11 cellular contexts compared by ENCODE assay signal in the genomic region with DNA sequence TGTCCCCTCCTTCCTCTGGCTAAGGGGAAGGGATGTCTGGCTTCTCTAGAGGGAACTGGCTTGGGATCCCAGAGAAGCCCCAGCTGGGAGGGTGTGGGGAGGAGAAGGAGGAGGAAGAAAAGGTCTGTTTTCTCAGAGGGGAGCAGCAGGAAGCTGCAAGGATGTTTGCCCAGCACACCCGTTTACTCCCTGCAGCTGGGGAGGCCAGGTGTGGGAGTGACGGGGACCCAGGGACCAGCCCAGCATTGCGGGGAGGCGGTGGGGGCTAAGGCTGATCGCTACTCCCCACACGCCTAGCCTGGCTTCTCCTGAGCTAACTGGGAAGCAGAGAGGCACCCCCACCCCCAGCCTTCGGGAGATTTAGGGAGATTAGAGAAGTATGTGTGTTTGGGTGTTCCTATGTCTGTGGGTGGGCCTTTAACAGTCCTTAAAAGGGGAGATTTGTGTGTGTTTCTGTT. TPM values are rescaled to one million over a fixed set of nuclear protein-coding genes. Genes with fewer than 3 reads are reported as not detected.
A peak's percentile ranks its signal among the peaks of the same experiment; 100 is the strongest.
DNase-seq lines count a peak whose midpoint lies in the region; ATAC-seq, FAIRE-seq and TF ChIP-seq lines count a peak whose summit lies in the region.
"Had no signal": no experiment of that assay in that cellular context is flagged by ENCODE, and none has a peak within 500 bp of the region (broad histone marks: within the 10 kb centered on the region; RNA-seq: fewer than 3 reads in every experiment).

No MANE protein-coding gene starts in this region.

- H3K4me3 ChIP-seq in K562 (peak overlapping the region; percentile 72), mesendoderm (ENCODE audit: low read length) (no peak overlapping the region), coronary artery (no peak overlapping the region)

- peak overlapping the region; percentile 68 for H3K56ac ChIP-seq in mesendoderm (ENCODE audit: low read length)

- H3K4me2 ChIP-seq in K562 (ENCODE audit: insufficient read depth, low read length), result peak overlapping the region; percentile 83
- H3K4me2 ChIP-seq in mesendoderm (ENCODE audit: low read length), result peak overlapping the region; percentile 14

- CTCF ChIA-PET in K562 (lab: Yijun Ruan, JAX; ENCODE audit: low intra/inter-chr PET ratio), result no interaction called here

- no peak overlapping the region for H3K18ac ChIP-seq in mesendoderm (ENCODE audit: low read length)

- H3K79me1 ChIP-seq in mesendoderm (ENCODE audit: low read length), result no peaks in the 10 kb centered on the region

- no peaks in the 10 kb centered on the region for H3K36me3 Mint-ChIP-seq in stimulated activated effector memory CD8-positive, alpha-beta T cell treated with anti-CD3 and anti-CD28 coated beads, Interleukin-12 subunit alpha, Interleukin-12 subunit beta, amount 100 ng/mL, for 72 hours

- DNase-seq in stimulated activated naive CD8-positive, alpha-beta T cell treated with anti-CD3 and anti-CD28 coated beads, Interleukin-15, amount 100 ng/mL, for 72 hours, result no peak
- DNase-seq in stimulated activated naive CD8-positive, alpha-beta T cell treated with anti-CD3 and anti-CD28 coated beads, Interleukin-15, Interleukin-2, amounts not matched to agents 100 U/mL and 50 U/mL, for 24 hours, result no peak
- DNase-seq in K562 (ENCODE audit: extremely low read depth in 1 of 4, low spot score in 3 of 4), result peak; percentile 49 to 70 (median 56)
- DNase-seq in mesendoderm, result peak; percentile 46
- no peak for DNase-seq in RCC 7860 (ENCODE audit: low spot score)
- DNase-seq in coronary artery (ENCODE audit: low spot score), result no peak
- DNase-seq in stimulated activated effector memory CD8-positive, alpha-beta T cell treated with anti-CD3 and anti-CD28 coated beads, Interleukin-12 subunit alpha, Interleukin-12 subunit beta, amount 100 ng/mL, for 72 hours (ENCODE audit: low spot score in 2 of 2), result no peak
- DNase-seq: activated CD4-positive, alpha-beta T cell treated with anti-CD3 and anti-CD28 coated beads, Interleukin-2, amount 50 U/mL, for 1 hour; AML-193; MM.1S had no signal

- no peak overlapping the region for H3K4me3 Mint-ChIP-seq in stimulated activated naive CD8-positive, alpha-beta T cell treated with anti-CD3 and anti-CD28 coated beads, Interleukin-15, amount 100 ng/mL, for 72 hours
- H3K4me3 Mint-ChIP-seq in stimulated activated effector memory CD8-positive, alpha-beta T cell treated with anti-CD3 and anti-CD28 coated beads, Interleukin-12 subunit alpha, Interleukin-12 subunit beta, amount 100 ng/mL, for 72 hours, result no peak overlapping the region

- POLR2A ChIA-PET in K562 (lab: Yijun Ruan, JAX), result interaction anchor here (0.8 to 1.0 kb wide), 2 partner anchors 14 to 356 kb away, joined by 3 read pairs; no protein-coding TSS in a partner anchor

- no peak overlapping the region for H3K27ac Mint-ChIP-seq in stimulated activated naive CD8-positive, alpha-beta T cell treated with anti-CD3 and anti-CD28 coated beads, Interleukin-15, amount 100 ng/mL, for 72 hours
- H3K27ac Mint-ChIP-seq in stimulated activated effector memory CD8-positive, alpha-beta T cell treated with anti-CD3 and anti-CD28 coated beads, Interleukin-12 subunit alpha, Interleukin-12 subunit beta, amount 100 ng/mL, for 72 hours, result no peak overlapping the region

- TF ChIP-seq CTCF in K562 (IDR thresholded peaks at IDR 0.05 in 2 of 3, conservative IDR thresholded peaks at IDR 0.05 in 1 of 3; ENCODE audit: insufficient read depth in 2 of 3, low read depth in 1 of 3, low read length in 3 of 3) (no peak), coronary artery (IDR thresholded peaks at IDR 0.05) (no peak)

- no peak for TF ChIP-seq RAD21 in K562 (CRISPR knock-in tag; conservative IDR thresholded peaks at IDR 0.05 in 1 of 2, IDR thresholded peaks at IDR 0.05 in 1 of 2)

- no peak for TF ChIP-seq EP300 in K562 (IDR thresholded peaks at IDR 0.05; ENCODE audit: low read length)

- no peak overlapping the region for H4K8ac ChIP-seq in mesendoderm (ENCODE audit: low read depth, low read length)

- peaks cover 49% of the 10 kb centered on the region for H3K27me3 Mint-ChIP-seq in stimulated activated naive CD8-positive, alpha-beta T cell treated with anti-CD3 and anti-CD28 coated beads, Interleukin-15, amount 100 ng/mL, for 72 hours

- H3K27ac ChIP-seq in K562 (ENCODE audit: extremely low read depth, low read depth, low read length), result peak overlapping the region; percentile 44
- H3K27ac ChIP-seq in mesendoderm (ENCODE audit: low read depth, low read length), result no peak overlapping the region
- peak overlapping the region in 1 of 2 donors; percentile 61 for H3K27ac ChIP-seq in coronary artery

- no peak overlapping the region for H2BK5ac ChIP-seq in mesendoderm (ENCODE audit: low read length)

- H3K9me3 ChIP-seq in K562 (replicated peaks; ENCODE audit: control insufficient read depth, insufficient read depth, low read depth, low read length), result no peaks in the 10 kb centered on the region

- peaks cover 15% of the 10 kb centered on the region for H3K4me1 Mint-ChIP-seq in stimulated activated naive CD8-positive, alpha-beta T cell treated with anti-CD3 and anti-CD28 coated beads, Interleukin-15, amount 100 ng/mL, for 72 hours
- peaks cover 16% of the 10 kb centered on the region for H3K4me1 Mint-ChIP-seq in stimulated activated effector memory CD8-positive, alpha-beta T cell treated with anti-CD3 and anti-CD28 coated beads, Interleukin-12 subunit alpha, Interleukin-12 subunit beta, amount 100 ng/mL, for 72 hours

- ATAC-seq in stimulated activated naive CD8-positive, alpha-beta T cell treated with anti-CD3 and anti-CD28 coated beads, Interleukin-15, amount 100 ng/mL, for 72 hours, result peak; percentile 27
- ATAC-seq in stimulated activated naive CD8-positive, alpha-beta T cell treated with anti-CD3 and anti-CD28 coated beads, Interleukin-15, Interleukin-2, amounts not matched to agents 100 U/mL and 50 U/mL, for 24 hours, result no peak
- peak; percentile 47 for ATAC-seq in K562
- no peak for ATAC-seq in GM18502 (IDR thresholded peaks at IDR 0.05; ENCODE audit: poor library complexity, unreplicated experiment)
- ATAC-seq in stimulated activated effector memory CD8-positive, alpha-beta T cell treated with anti-CD3 and anti-CD28 coated beads, Interleukin-12 subunit alpha, Interleukin-12 subunit beta, amount 100 ng/mL, for 72 hours, result no peak

- H2BK15ac ChIP-seq in mesendoderm (replicated peaks; ENCODE audit: low read depth), result no peak overlapping the region

- no peak overlapping the region for H3K4ac ChIP-seq in mesendoderm (ENCODE audit: low read depth, low read length)

- no peaks in the 10 kb centered on the region for H3K9me3 Mint-ChIP-seq in stimulated activated naive CD8-positive, alpha-beta T cell treated with anti-CD3 and anti-CD28 coated beads, Interleukin-15, amount 100 ng/mL, for 72 hours
- no peaks in the 10 kb centered on the region for H3K9me3 Mint-ChIP-seq in stimulated activated effector memory CD8-positive, alpha-beta T cell treated with anti-CD3 and anti-CD28 coated beads, Interleukin-12 subunit alpha, Interleukin-12 subunit beta, amount 100 ng/mL, for 72 hours

- H3K27me3 ChIP-seq in K562 (ENCODE audit: control insufficient read depth in 2 of 2, insufficient read depth in 2 of 2, low read length in 2 of 2), result no peaks in the 10 kb centered on the region
- H3K27me3 ChIP-seq in mesendoderm (ENCODE audit: insufficient read depth, low read length, poor library complexity), result no peaks in the 10 kb centered on the region

- intact Hi-C loops in K562 (cut with micrococcal nuclease), result no loop called here

- H2BK120ac ChIP-seq in mesendoderm (ENCODE audit: low read depth, low read length), result no peak overlapping the region

- in situ Hi-C loops in K562 (cut with MboI), result no loop called here

- H3K9ac ChIP-seq in K562 (ENCODE audit: insufficient read depth in 1 of 2, low read depth in 2 of 2, low read length in 2 of 2) (peak overlapping the region; percentile 47 to 87), mesendoderm (ENCODE audit: low read length) (peak overlapping the region; percentile 58)

- H4K20me1 ChIP-seq in K562 (replicated peaks; ENCODE audit: control insufficient read depth, insufficient read depth, low read length), result 0 out of 2 replicates have a peak, but pooled peaks cover 3% of the 10 kb centered on the region

- H2AFZ ChIP-seq in K562 (ENCODE audit: low read depth, low read length), result peak overlapping the region; percentile 34

- FAIRE-seq in K562 (lab: Jason Lieb, UNC) (peak; percentile 70), RCC 7860 (lab: Jason Lieb, UNC) (no peak)

- no peak for TF ChIP-seq POLR2A in K562 (conservative IDR thresholded peaks at IDR 0.05)

- no TSS peak for BruUV-seq in K562 (replicated peaks; lab: Mats Ljungman, UMichigan)

- no peak overlapping the region for H2AK5ac ChIP-seq in mesendoderm (ENCODE audit: low read length)

- no peaks in the 10 kb centered on the region for H3K9me1 ChIP-seq in K562 (ENCODE audit: control insufficient read depth, insufficient read depth, low read length)

- H3K79me2 ChIP-seq in K562 (ENCODE audit: control insufficient read depth, insufficient read depth, low read length) (peaks cover 48% of the 10 kb centered on the region), mesendoderm (ENCODE audit: control insufficient read depth, insufficient read depth, low read length) (no peaks in the 10 kb centered on the region)

- H4K5ac ChIP-seq in mesendoderm (ENCODE audit: low read length), result no peak overlapping the region

- H3K36me3 ChIP-seq in K562 (ENCODE audit: control insufficient read depth, insufficient read depth, low read length), result no peaks in the 10 kb centered on the region
- H3K36me3 ChIP-seq in mesendoderm (ENCODE audit: control insufficient read depth, insufficient read depth, low read length), result no peaks in the 10 kb centered on the region

- 2% methylated on average over 7 of the region's 7 CpGs for WGBS in K562 (ENCODE audit: insufficient coverage, low coverage, missing lambda C conversion rate)
- WGBS in mesendoderm (ENCODE audit: extremely low coverage, insufficient coverage, low lambda C conversion rate), result no CpG with 5 or more reads among the region's 7 CpGs

- H3K23ac ChIP-seq in mesendoderm (ENCODE audit: low read length), result no peak overlapping the region

- H3K4me1 ChIP-seq in K562 (replicated peaks in 1 of 2; ENCODE audit: control insufficient read depth in 2 of 2, insufficient read depth in 2 of 2, low read length in 2 of 2) (peaks cover 38 to 41% of the 10 kb centered on the region in 2 experiments), mesendoderm (ENCODE audit: control insufficient read depth, low read depth, low read length) (peaks cover 17% of the 10 kb centered on the region)

RNA-seq across cellular contexts. Expression of a gene that starts 3.9 kb away (rescaled TPM):
- total RNA-seq in K562 (2011; cell fraction: chromatin; rRNA removed; ENCODE audit: low replicate concordance), result 19.2 and 27.7 TPM in 2 replicates
- total RNA-seq in K562 (2011; cell fraction: nucleolus; rRNA removed), result 19.9 and 20.2 TPM in 2 replicates
- 24.8 and 32.7 TPM in 2 replicates for total RNA-seq in K562 (2011; cell fraction: nucleoplasm; rRNA removed)
- 4.1 and 7.1 TPM in 2 replicates for total RNA-seq in K562 (2014; rRNA removed)
- total RNA-seq in K562 (2014; rRNA removed; fragmentation: Illumina TruSeq; extraction: Trizol), result 3.7 and 5.2 TPM in 2 replicates
- 2.4 and 5.5 TPM in 2 replicates for total RNA-seq in K562 (2015; rRNA removed; fragmentation: Illumina TruSeq; extraction: Trizol)
- total RNA-seq in K562 (2021), result 24.9 and 27.6 TPM in 2 replicates
- polyA plus RNA-seq in K562 (2011; rRNA removed), result 1.3 and 3.0 TPM in 2 replicates
- 2.3 and 2.9 TPM in 2 replicates for polyA plus RNA-seq in K562 (2011; cell fraction: cytosol; rRNA removed)
- polyA plus RNA-seq in K562 (2011; cell fraction: nucleus; rRNA removed), result 4.5 and 7.2 TPM in 2 replicates
- polyA plus RNA-seq in K562 (2012), result 17.1 and 21.9 TPM in 2 replicates
- polyA plus RNA-seq in K562 (2014; fragmentation: Illumina TruSeq; extraction: Trizol), result 16.2 and 20.5 TPM in 2 replicates
- polyA plus RNA-seq in K562 (2014; fragmentation: Nextera tagmentation; extraction: Ambion mirVana), result 1 to 10 TPM; 1.2 to 1.4 TPM
- polyA plus RNA-seq in K562 (2014; rRNA removed), result 4.9 and 5.3 TPM in 2 replicates
- 4.1 and 4.8 TPM in 2 replicates for polyA minus RNA-seq in K562 (2011; rRNA and poly(A)+ RNA removed)
- polyA minus RNA-seq in K562 (2011; cell fraction: cytosol; rRNA and poly(A)+ RNA removed), result 15.2 and 25.1 TPM in 2 replicates
- polyA minus RNA-seq in K562 (2011; cell fraction: nucleus; rRNA and poly(A)+ RNA removed), result 3.4 and 5.2 TPM in 2 replicates
- 12.5 TPM for polyA plus RNA-seq in mesendoderm (2013, experiment 1 of 2)
- polyA plus RNA-seq in mesendoderm (2013, experiment 2 of 2), result 13.8 TPM

Comparison
In these comparisons a context has a peak if more than half of its experiments do, and no peak if none do; other contexts are left out.
1. ATAC-seq: peak in stimulated activated naive CD8-positive, alpha-beta T cell treated with anti-CD3 and anti-CD28 coated beads, Interleukin-15, amount 100 ng/mL, for 72 hours (single experiment) and K562 (single experiment); none in stimulated activated naive CD8-positive, alpha-beta T cell treated with anti-CD3 and anti-CD28 coated beads, Interleukin-15, Interleukin-2, amounts not matched to agents 100 U/mL and 50 U/mL, for 24 hours (single experiment), GM18502 (single experiment) and stimulated activated effector memory CD8-positive, alpha-beta T cell treated with anti-CD3 and anti-CD28 coated beads, Interleukin-12 subunit alpha, Interleukin-12 subunit beta, amount 100 ng/mL, for 72 hours (single experiment).
2. DNase-seq: peak in K562 (4 of 4) and mesendoderm (single experiment); none in stimulated activated naive CD8-positive, alpha-beta T cell treated with anti-CD3 and anti-CD28 coated beads, Interleukin-15, amount 100 ng/mL, for 72 hours (0 of 2), stimulated activated naive CD8-positive, alpha-beta T cell treated with anti-CD3 and anti-CD28 coated beads, Interleukin-15, Interleukin-2, amounts not matched to agents 100 U/mL and 50 U/mL, for 24 hours (single experiment), RCC 7860 (single experiment), coronary artery (single experiment) and stimulated activated effector memory CD8-positive, alpha-beta T cell treated with anti-CD3 and anti-CD28 coated beads, Interleukin-12 subunit alpha, Interleukin-12 subunit beta, amount 100 ng/mL, for 72 hours (0 of 2).